ENCODE assay signal across 8 cellular contexts in the genomic region with DNA sequence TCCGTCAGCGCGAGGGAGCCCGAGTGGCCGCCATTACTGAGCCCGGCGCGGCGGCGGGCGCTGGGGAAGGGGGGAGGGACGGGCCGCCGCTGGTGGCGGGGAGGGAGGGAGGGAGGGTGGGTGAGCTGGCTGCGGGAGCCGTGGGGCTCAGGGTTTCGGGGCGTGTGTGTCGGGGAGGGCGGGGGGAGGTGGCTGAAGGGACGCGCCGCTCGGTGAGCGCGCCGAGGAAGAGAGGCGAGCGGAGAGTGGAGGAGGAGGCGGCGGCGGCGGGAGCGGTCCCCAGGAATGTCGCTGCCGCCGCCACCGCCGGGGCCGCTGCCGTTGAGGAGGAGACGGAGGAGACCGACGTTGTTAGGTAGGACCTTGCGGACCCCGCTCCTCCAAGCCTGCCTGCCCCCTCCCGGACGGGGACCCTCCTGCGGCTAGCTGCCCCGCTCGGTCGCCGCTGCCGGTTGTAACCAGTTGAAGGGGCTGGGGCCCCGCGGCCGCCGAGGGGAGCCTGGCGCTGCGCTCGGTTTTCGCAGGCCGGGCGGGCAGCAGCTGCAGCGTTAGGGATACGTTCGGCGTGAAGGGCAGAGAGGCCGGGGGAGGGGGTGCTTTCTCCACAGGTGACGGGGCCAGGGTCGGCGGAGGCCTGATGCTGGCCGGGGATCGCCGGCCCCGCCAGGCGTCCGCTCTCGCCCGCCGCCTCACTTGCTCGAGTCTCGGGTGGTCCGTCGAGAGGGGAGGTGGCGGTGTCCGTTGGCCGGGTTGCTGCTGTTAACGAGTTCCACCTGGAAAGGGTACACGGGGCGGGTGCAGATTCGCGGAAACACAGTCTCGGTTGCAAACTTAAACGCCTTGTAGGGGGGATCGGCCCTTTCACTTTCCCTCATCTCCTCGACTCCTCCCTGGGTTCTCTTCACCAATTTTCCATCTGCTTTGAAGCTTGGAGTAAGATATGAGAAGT. TPM values are rescaled to one million over a fixed set of nuclear protein-coding genes. Genes with fewer than 3 reads are reported as not detected.
DNase-seq lines count a peak whose midpoint lies in the region; FAIRE-seq and TF ChIP-seq lines count a peak whose summit lies in the region.

A gene with protein sequence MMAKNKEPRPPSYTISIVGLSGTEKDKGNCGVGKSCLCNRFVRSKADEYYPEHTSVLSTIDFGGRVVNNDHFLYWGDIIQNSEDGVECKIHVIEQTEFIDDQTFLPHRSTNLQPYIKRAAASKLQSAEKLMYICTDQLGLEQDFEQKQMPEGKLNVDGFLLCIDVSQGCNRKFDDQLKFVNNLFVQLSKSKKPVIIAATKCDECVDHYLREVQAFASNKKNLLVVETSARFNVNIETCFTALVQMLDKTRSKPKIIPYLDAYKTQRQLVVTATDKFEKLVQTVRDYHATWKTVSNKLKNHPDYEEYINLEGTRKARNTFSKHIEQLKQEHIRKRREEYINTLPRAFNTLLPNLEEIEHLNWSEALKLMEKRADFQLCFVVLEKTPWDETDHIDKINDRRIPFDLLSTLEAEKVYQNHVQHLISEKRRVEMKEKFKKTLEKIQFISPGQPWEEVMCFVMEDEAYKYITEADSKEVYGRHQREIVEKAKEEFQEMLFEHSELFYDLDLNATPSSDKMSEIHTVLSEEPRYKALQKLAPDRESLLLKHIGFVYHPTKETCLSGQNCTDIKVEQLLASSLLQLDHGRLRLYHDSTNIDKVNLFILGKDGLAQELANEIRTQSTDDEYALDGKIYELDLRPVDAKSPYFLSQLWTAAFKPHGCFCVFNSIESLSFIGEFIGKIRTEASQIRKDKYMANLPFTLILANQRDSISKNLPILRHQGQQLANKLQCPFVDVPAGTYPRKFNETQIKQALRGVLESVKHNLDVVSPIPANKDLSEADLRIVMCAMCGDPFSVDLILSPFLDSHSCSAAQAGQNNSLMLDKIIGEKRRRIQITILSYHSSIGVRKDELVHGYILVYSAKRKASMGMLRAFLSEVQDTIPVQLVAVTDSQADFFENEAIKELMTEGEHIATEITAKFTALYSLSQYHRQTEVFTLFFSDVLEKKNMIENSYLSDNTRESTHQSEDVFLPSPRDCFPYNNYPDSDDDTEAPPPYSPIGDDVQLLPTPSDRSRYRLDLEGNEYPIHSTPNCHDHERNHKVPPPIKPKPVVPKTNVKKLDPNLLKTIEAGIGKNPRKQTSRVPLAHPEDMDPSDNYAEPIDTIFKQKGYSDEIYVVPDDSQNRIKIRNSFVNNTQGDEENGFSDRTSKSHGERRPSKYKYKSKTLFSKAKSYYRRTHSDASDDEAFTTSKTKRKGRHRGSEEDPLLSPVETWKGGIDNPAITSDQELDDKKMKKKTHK (N-terminal part only) (plus strand): TSS at position 224 of the 949 bp plus-strand sequence. CDS start 13,366 bp downstream, outside the sequence.

- H3K9ac ChIP-seq in GM23248, result peak within 1 kb of the TSS; percentile 90
- peak within 1 kb of the TSS; percentile 98 for H3K9ac ChIP-seq in keratinocyte (ENCODE audit: control insufficient read depth, extremely low read depth, insufficient read depth, low read length)

- FAIRE-seq in bronchial epithelial cell (lab: Jason Lieb, UNC) (no peak), keratinocyte (lab: Jason Lieb, UNC) (no peak)

- peaks cover 18% of the 10 kb centered on the region for H4K20me1 ChIP-seq in GM23248 (ENCODE audit: insufficient read depth)
- H4K20me1 ChIP-seq in keratinocyte (ENCODE audit: control insufficient read depth, extremely low read depth, insufficient read depth, low read length), result peaks cover 3% of the 10 kb centered on the region

- peaks cover 27% of the 10 kb centered on the region for H3F3A ChIP-seq in GM23248 (ENCODE audit: insufficient read depth)

- peak within 1 kb of the TSS; percentile 93 for H2AFZ ChIP-seq in GM23248
- peak within 1 kb of the TSS; percentile 60 for H2AFZ ChIP-seq in keratinocyte (ENCODE audit: control insufficient read depth, low read length)

- H3K27me3 ChIP-seq in GM23248 (replicated peaks; ENCODE audit: insufficient read depth) (no peaks in the 10 kb centered on the region), bronchial epithelial cell (ENCODE audit: control insufficient read depth, insufficient read depth, low read length) (no peaks in the 10 kb centered on the region), keratinocyte (ENCODE audit: control insufficient read depth, extremely low read depth, insufficient read depth, low read length) (no peaks in the 10 kb centered on the region)

- H3K27ac ChIP-seq in GM23248 (peak within 1 kb of the TSS; percentile 93), VCaP (peak within 1 kb of the TSS; percentile 98), keratinocyte (ENCODE audit: control insufficient read depth, insufficient read depth, low read length) (peak within 1 kb of the TSS; percentile 97)

- H3K4me2 ChIP-seq in GM23248 (ENCODE audit: unreplicated experiment) (peak within 1 kb of the TSS; percentile 92), keratinocyte (ENCODE audit: control insufficient read depth, extremely low read depth, insufficient read depth, low read depth, low read length) (peak within 1 kb of the TSS; percentile 85)

- H3K9me3 ChIP-seq in GM23248 (ENCODE audit: low read depth) (no peaks in the 10 kb centered on the region), keratinocyte (ENCODE audit: control insufficient read depth, low read depth, low read length) (no peaks in the 10 kb centered on the region)

- whole genome bisulfite sequencing in GM23248 (ENCODE audit: low coverage in 1 of 2, low lambda C conversion rate in 2 of 2, missing lambda C conversion rate in 2 of 2), 2 experiments, result 1 to 2% methylated on average over 38 to 80 of the region's 98 CpGs

- H3K4me1 ChIP-seq in GM23248 (ENCODE audit: insufficient read depth) (peaks cover 39% of the 10 kb centered on the region), keratinocyte (ENCODE audit: control insufficient read depth, extremely low read depth, insufficient read depth, low read length) (peaks cover 9% of the 10 kb centered on the region)

- dilution Hi-C loops in keratinocyte (cut with MboI; ENCODE audit: extremely low pct_ligation_motif_present, low sequenced_read_pairs), result no loop called here

- TF ChIP-seq CTCF in LNCaP clone FGC (IDR thresholded peaks at IDR 0.05; ENCODE audit: control insufficient read depth, extremely low read depth, insufficient read depth), result no peak
- TF ChIP-seq CTCF in VCaP (conservative IDR thresholded peaks at IDR 0.05), result peak; percentile 22
- no peak for TF ChIP-seq CTCF in bronchial epithelial cell (IDR thresholded peaks at IDR 0.05; ENCODE audit: insufficient read depth, low read length, severe bottlenecking)
- no peak for TF ChIP-seq CTCF in keratinocyte (optimal IDR thresholded peaks at IDR 0.05 in 1 of 3, IDR thresholded peaks at IDR 0.05 in 1 of 3, conservative IDR thresholded peaks at IDR 0.05 in 1 of 3; ENCODE audit: extremely low read depth in 1 of 3, insufficient read depth in 2 of 3, low read length in 3 of 3)

- H3K36me3 ChIP-seq in GM23248 (ENCODE audit: low read depth) (no peaks in the 10 kb centered on the region), bronchial epithelial cell (ENCODE audit: control insufficient read depth, insufficient read depth, low read length) (no peaks in the 10 kb centered on the region), keratinocyte (ENCODE audit: control insufficient read depth in 2 of 2, extremely low read depth in 1 of 2, insufficient read depth in 2 of 2, low read length in 2 of 2) (peaks cover 0 to 3% of the 10 kb centered on the region in 2 experiments)

- no peaks in the 10 kb centered on the region for H3K9me2 ChIP-seq in GM23248 (ENCODE audit: insufficient read depth)

- H3K79me2 ChIP-seq in GM23248 (ENCODE audit: insufficient read depth) (peaks cover 61% of the 10 kb centered on the region), keratinocyte (ENCODE audit: control insufficient read depth, insufficient read depth, low read length) (peaks cover 60% of the 10 kb centered on the region)

- H3K9me1 ChIP-seq in keratinocyte (ENCODE audit: control insufficient read depth, extremely low read depth, insufficient read depth, low read length), result no peaks in the 10 kb centered on the region

- H3K4me3 ChIP-seq in GM23248 (peak within 1 kb of the TSS; percentile 86), LNCaP clone FGC (ENCODE audit: low read depth, low read length) (peak within 1 kb of the TSS; percentile 73), bronchial epithelial cell (ENCODE audit: low read depth, low read length) (peak within 1 kb of the TSS; percentile 77), keratinocyte (ENCODE audit: control insufficient read depth in 2 of 3, extremely low read depth in 1 of 3, insufficient read depth in 2 of 3, low read depth in 1 of 3, low read length in 3 of 3) (peak within 1 kb of the TSS; percentile 85 to 93 (median 86))

- no peak for DNase-seq in G401 (ENCODE audit: low spot score)
- DNase-seq in GM23248, result peak; percentile 71
- no peak for DNase-seq in LNCaP clone FGC (ENCODE audit: low read depth)
- no peak for DNase-seq in bronchial epithelial cell (ENCODE audit: low read depth)
- no peak for DNase-seq in keratinocyte (ENCODE audit: low read depth, low spot score)
- peak; percentile 46 to 56 for DNase-seq in stimulated activated CD4-positive, alpha-beta T cell treated with anti-CD3 and anti-CD28 coated beads, Interleukin-15, amount 100 ng/mL, for 1 hour (ENCODE audit: low read depth in 1 of 2, low spot score in 1 of 2)
- DNase-seq in EL, result no peak

- in situ Hi-C loops in G401 (cut with HindIII; ENCODE audit: low sequenced_read_pairs), result no loop called here
- in situ Hi-C loops in GM23248 (cut with MboI), result no loop called here

RNA-seq across cellular contexts. Expression of the gene that starts here (rescaled TPM):
- total RNA-seq in G401 (2014; rRNA removed; shearing (Covaris generic)), result 27.1 and 43.6 TPM in 2 replicates
- 80.1 and 82.6 TPM in 2 replicates for total RNA-seq in GM23248 (2014; rRNA removed; shearing (Covaris generic))
- polyA plus RNA-seq in GM23248 (2016; fragmentation: Nextera tagmentation; extraction: Ambion mirVana) (34.6 and 34.9 TPM in 2 replicates), keratinocyte (24.4 to 43.1 TPM (median 32.8 TPM) in 3 replicates)
- total RNA-seq in bronchial epithelial cell, result 139 and 150 TPM in 2 replicates
- 164 TPM for polyA plus RNA-seq in keratinocyte (2011; ENCODE audit: low read depth)
- polyA plus RNA-seq in keratinocyte (2011; cell fraction: cytosol; rRNA removed), result 22.3 and 48.7 TPM in 2 replicates
- polyA plus RNA-seq in keratinocyte (2011; cell fraction: nucleus; rRNA removed), result 43.8 and 56.0 TPM in 2 replicates
- 31.6 and 43.1 TPM in 2 replicates for polyA plus RNA-seq in keratinocyte (2012; ENCODE audit: low replicate concordance)
- 5.9 to 112 TPM (median 57.8 TPM) in 3 replicates for polyA minus RNA-seq in keratinocyte
- 58.7 TPM for polyA minus RNA-seq in keratinocyte (2011; cell fraction: cytosol; rRNA and poly(A)+ RNA removed)
- polyA minus RNA-seq in keratinocyte (2011; cell fraction: nucleus; rRNA and poly(A)+ RNA removed), result 48.2 and 107 TPM in 2 replicates

Comparison
In these comparisons a context has a peak if more than half of its experiments do, and no peak if none do; other contexts are left out.
1. DNase-seq: peak in GM23248 (single experiment) and stimulated activated CD4-positive, alpha-beta T cell treated with anti-CD3 and anti-CD28 coated beads, Interleukin-15, amount 100 ng/mL, for 1 hour (2 of 2); none in G401 (single experiment), LNCaP clone FGC (single experiment), bronchial epithelial cell (single experiment), keratinocyte (single experiment) and EL (single experiment).
2. Peak in every context shown above with its lines, with median percentiles within 50 percentile points of each other: H3K27ac ChIP-seq and H3K4me3 ChIP-seq.